Comparison of ENCODE assay signal across 10 cellular contexts in genomic region chr12:130944878-130945277, GRCh38. TPM values are rescaled to one million over a fixed set of nuclear protein-coding genes. Genes with fewer than 3 reads are reported as not detected.
"Had no signal": no experiment of that assay in that cellular context is flagged by ENCODE, and none has a peak within 500 bp of the region (broad histone marks: within the 10 kb centered on the region; RNA-seq: fewer than 3 reads in every experiment).

No MANE protein-coding gene starts in this region.

- H3K27ac Mint-ChIP-seq: IgD-negative memory B cell had no signal

- H3K27ac ChIP-seq: HL-60, KMS-11 had no signal

- DNase-seq: IMR-90, KBM-7, KG1 had no signal

- H3K9ac ChIP-seq: KMS-11 had no signal

- H3K4me2 ChIP-seq: KMS-11 had no signal

- H3K4me1 Mint-ChIP-seq: IgD-negative memory B cell had no signal

- H3K4me3 ChIP-seq: K562 had no signal

- FAIRE-seq: HTR-8/SVneo, K562 had no signal

- H3K4me3 Mint-ChIP-seq: IgD-negative memory B cell had no signal

- ATAC-seq: K562 had no signal

RNA-seq across cellular contexts. Expression of gene ADGRD1, which starts 8.8 kb away (rescaled TPM):
- total RNA-seq: HT-29, HT1080, IMR-90 had no signal
- polyA plus RNA-seq: IMR-90 had no signal
